In the genomic region with DNA sequence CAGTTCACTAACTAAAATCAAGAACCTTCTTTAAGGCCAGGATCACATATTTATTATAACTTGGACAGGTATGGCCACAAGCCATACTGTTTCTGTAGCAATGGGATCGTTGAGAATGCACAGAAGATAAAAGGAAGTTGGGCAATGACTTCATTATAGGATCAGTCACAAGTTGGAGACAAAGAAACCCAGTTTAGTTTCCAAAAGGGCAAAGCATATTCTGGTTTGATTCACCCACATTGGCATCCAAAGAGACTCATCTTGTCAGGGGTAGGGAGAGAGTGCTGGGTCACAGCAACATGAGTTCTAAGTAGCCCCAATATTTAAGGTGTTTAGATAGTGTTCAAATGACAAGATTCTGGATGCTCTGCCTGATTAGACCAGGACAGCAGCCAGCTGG, we compare ENCODE assay signal across 32 cellular contexts.
DNase-seq lines count a peak whose midpoint lies in the region; TF ChIP-seq lines count a peak whose summit lies in the region.
"Had no signal": no experiment of that assay in that cellular context is flagged by ENCODE, and none has a peak within 500 bp of the region (broad histone marks: within the 10 kb centered on the region; RNA-seq: fewer than 3 reads in every experiment).

No MANE protein-coding gene starts in this region.

- intact Hi-C loops in ascending aorta (cut with DNase I) = no loop called here

- no peak overlapping the region for H3K4me3 ChIP-seq in SJCRH30
- no peak overlapping the region for H3K4me3 ChIP-seq in fibroblast of the aortic adventitia (ENCODE audit: low read depth, low read length)
- no peak overlapping the region for H3K4me3 ChIP-seq in skeletal muscle satellite cell (ENCODE audit: low read length)
- no peak overlapping the region for H3K4me3 ChIP-seq in ascending aorta
- H3K4me3 ChIP-seq: gastroesophageal sphincter, left ventricle myocardium inferior, prostate gland, vagina had no signal

- no peak overlapping the region for H3K9ac ChIP-seq in skeletal muscle satellite cell (ENCODE audit: low read depth, low read length)

- DNase-seq in NOMO-1 treated with DMSO at 0.1 percent for 48 hours (lab: John Stamatoyannopoulos, UW; ENCODE audit: unreplicated experiment) (peak; percentile 3), NOMO-1 (lab: John Stamatoyannopoulos, UW; ENCODE audit: unreplicated experiment in 2 of 2) (no peak), SJCRH30 (peak in 1 of 2 experiments; percentile 19), fibroblast of the aortic adventitia (ENCODE audit: low read depth) (peak; percentile 2), NCI-H82 treated with DMSO at 0.1 percent for 48 hours (lab: John Stamatoyannopoulos, UW; ENCODE audit: unreplicated experiment) (no peak), amniotic stem cell (lab: John Stamatoyannopoulos, UW) (no peak), ascending aorta (ENCODE audit: low spot score in 2 of 2) (no peak)
- DNase-seq: activated CD4-positive, alpha-beta T cell treated with anti-CD3 and anti-CD28 coated beads for 4 hours; activated CD8-positive, alpha-beta memory T cell treated with anti-CD3 and anti-CD28 coated beads for 24 hours; activated effector memory CD4-positive, alpha-beta T cell treated with anti-CD3 and anti-CD28 coated beads, Interleukin-2, amount 50 U/mL, for 16 hours; activated naive CD8-positive, alpha-beta T cell treated with anti-CD3 and anti-CD28 coated beads, Interleukin-2, amount 10 ng/mL, durations not matched to agents 7 days and 5 days; activated T-cell treated with anti-CD3 and anti-CD28 coated beads, Interleukin-2, amount 50 U/mL, for 1 hour; AML-193; CD4-positive, alpha-beta memory T cell; DMS153; effector CD8-positive, alpha-beta T cell; erythroblast; GDM1; H7; hypothalamus; left ventricle myocardium inferior; MV-4-11; NCI-H1436 treated with DMSO at 0.1 percent for 48 hours; NCI-H345; NCI-H748 treated with DMSO at 0.1 percent for 48 hours; RPMI8226; stimulated activated naive CD8-positive, alpha-beta T cell treated with anti-CD3 and anti-CD28 coated beads, Interleukin-15, Interleukin-2, amounts not matched to agents 100 U/mL and 50 U/mL, for 24 hours had no signal

- H3K27me3 ChIP-seq in SJCRH30 (no peaks in the 10 kb centered on the region), skeletal muscle satellite cell (ENCODE audit: control insufficient read depth, insufficient read depth, low read length) (no peaks in the 10 kb centered on the region), ascending aorta (no peaks in the 10 kb centered on the region)
- H3K27me3 ChIP-seq: gastroesophageal sphincter, vagina had no signal

- H3K27ac ChIP-seq in SJCRH30 (peak overlapping the region; percentile 63), ascending aorta (no peak overlapping the region)
- H3K27ac ChIP-seq: 22Rv1, gastroesophageal sphincter, left ventricle myocardium inferior, prostate gland, vagina had no signal

- H3K4me2 ChIP-seq in skeletal muscle satellite cell (ENCODE audit: low read length) = peak overlapping the region; percentile 50

- H3K4me1 ChIP-seq in SJCRH30 (peaks cover 16% of the 10 kb centered on the region), skeletal muscle satellite cell (ENCODE audit: control insufficient read depth, insufficient read depth, low read length) (peaks cover 15% of the 10 kb centered on the region), ascending aorta (no peaks in the 10 kb centered on the region)
- H3K4me1 ChIP-seq: gastroesophageal sphincter, left ventricle myocardium inferior, prostate gland, vagina had no signal

- H3K36me3 ChIP-seq in SJCRH30 = no peaks in the 10 kb centered on the region
- no peaks in the 10 kb centered on the region for H3K36me3 ChIP-seq in skeletal muscle satellite cell (ENCODE audit: insufficient read depth, low read length)
- H3K36me3 ChIP-seq in ascending aorta = no peaks in the 10 kb centered on the region
- H3K36me3 ChIP-seq: gastroesophageal sphincter, left ventricle myocardium inferior, prostate gland, vagina had no signal

- H3K9me3 ChIP-seq in SJCRH30 (replicated peaks) (no peaks in the 10 kb centered on the region; the same call in 1 of the 2 replicates), skeletal muscle satellite cell (replicated peaks; ENCODE audit: low read length) (no peaks in the 10 kb centered on the region), ascending aorta (no peaks in the 10 kb centered on the region)
- H3K9me3 ChIP-seq: gastroesophageal sphincter, left ventricle myocardium inferior, prostate gland, vagina had no signal

- TF ChIP-seq CTCF in fibroblast of the aortic adventitia (IDR thresholded peaks at IDR 0.05; ENCODE audit: insufficient read depth, low read length) = no peak
- TF ChIP-seq CTCF in ascending aorta (IDR thresholded peaks at IDR 0.05) = no peak

Comparison
In these comparisons a context has a peak if more than half of its experiments do, and no peak if none do; other contexts are left out.
1. DNase-seq: peak in NOMO-1 treated with DMSO at 0.1 percent for 48 hours (single experiment) and fibroblast of the aortic adventitia (single experiment); none in NOMO-1 (0 of 2), NCI-H82 treated with DMSO at 0.1 percent for 48 hours (single experiment), amniotic stem cell (single experiment) and ascending aorta (0 of 2).